Comparison of ENCODE assay signal across 8 cellular contexts in genomic region chr2:28391564-28392296, GRCh38. TPM values are rescaled to one million over a fixed set of nuclear protein-coding genes. Genes with fewer than 3 reads are reported as not detected.
DNase-seq lines count a peak whose midpoint lies in the region; ATAC-seq, FAIRE-seq and TF ChIP-seq lines count a peak whose summit lies in the region.

No MANE protein-coding gene starts in this region.

- no peak for FAIRE-seq in frontal cortex (lab: Jason Lieb, UNC)

- H3K27me3 ChIP-seq in HUES6 (ENCODE audit: control insufficient read depth, insufficient read depth, low read length) (peaks cover 69% of the 10 kb centered on the region), RWPE2 (ENCODE audit: insufficient read depth, poor library complexity, severe bottlenecking) (no peaks in the 10 kb centered on the region), neutrophil (peaks cover 14% of the 10 kb centered on the region)

- H3K27ac ChIP-seq in HUES6 (ENCODE audit: low read depth, low read length): peak overlapping the region; percentile 86; the same call in 1 of the 2 replicates
- H3K27ac ChIP-seq in RWPE2 (ENCODE audit: poor library complexity, severe bottlenecking): peak overlapping the region; percentile 94
- peak overlapping the region; percentile 100 for H3K27ac ChIP-seq in neutrophil
- H3K27ac ChIP-seq in urinary bladder (ENCODE audit: low read depth): peak overlapping the region; percentile 97

- under 1% methylated on average over 70 of the region's 70 CpGs for WGBS in urinary bladder

- peak; percentile 32 for DNase-seq in DMS53 treated with DMSO at 0.1 percent for 48 hours (lab: John Stamatoyannopoulos, UW; ENCODE audit: unreplicated experiment)
- peak; percentile 88 for DNase-seq in RWPE2 (ENCODE audit: low spot score)
- peak; percentile 35 for DNase-seq in activated gamma-delta T cell treated with anti-CD3 and anti-CD28 coated beads, Interleukin-2, amount 50 U/mL, for 16 hours (ENCODE audit: low read depth)
- peak; percentile 49 to 61 for DNase-seq in frontal cortex (ENCODE audit: low spot score in 2 of 2)

- no peaks in the 10 kb centered on the region for H3K36me3 ChIP-seq in HUES6 (ENCODE audit: control insufficient read depth, insufficient read depth, low read length)
- H3K36me3 ChIP-seq in RWPE2 (ENCODE audit: low read depth): peaks cover 26% of the 10 kb centered on the region
- H3K36me3 ChIP-seq in neutrophil: peaks cover 3% of the 10 kb centered on the region
- no peaks in the 10 kb centered on the region for H3K36me3 ChIP-seq in urinary bladder (ENCODE audit: insufficient read depth)

- H3K9me3 ChIP-seq in HUES6 (ENCODE audit: control insufficient read depth, insufficient read depth, low read depth, low read length) (no peaks in the 10 kb centered on the region), RWPE2 (ENCODE audit: severe bottlenecking) (no peaks in the 10 kb centered on the region), neutrophil (no peaks in the 10 kb centered on the region)

- H3K4me3 ChIP-seq in HUES6 (ENCODE audit: low read depth, low read length) (peak overlapping the region; percentile 64), RWPE2 (ENCODE audit: severe bottlenecking) (peak overlapping the region; percentile 83), neutrophil (ENCODE audit: low read depth in 1 of 2, low read length in 1 of 2) (peak overlapping the region; percentile 88 to 89), urinary bladder (ENCODE audit: low read depth, low read length) (peak overlapping the region; percentile 98)

- H3K4me1 ChIP-seq in HUES6 (ENCODE audit: control insufficient read depth, insufficient read depth, low read length) (peaks cover 28% of the 10 kb centered on the region), RWPE2 (ENCODE audit: insufficient read depth, poor library complexity, severe bottlenecking) (peaks cover 23% of the 10 kb centered on the region), neutrophil (ENCODE audit: control insufficient read depth in 1 of 2, insufficient read depth in 1 of 2, low read depth in 1 of 2, low read length in 1 of 2) (peaks cover 16 to 21% of the 10 kb centered on the region in 2 experiments), urinary bladder (ENCODE audit: insufficient read depth) (no peaks in the 10 kb centered on the region)

- ATAC-seq in GM21528 (IDR thresholded peaks at IDR 0.05; ENCODE audit: low FRiP score, unreplicated experiment): peak; percentile 36
- ATAC-seq in RWPE2 (ENCODE audit: low read depth): peak; percentile 23

- TF ChIP-seq CTCF in RWPE2 (IDR thresholded peaks at IDR 0.05; ENCODE audit: poor library complexity, severe bottlenecking) (peak; percentile 51), neutrophil (IDR thresholded peaks at IDR 0.05) (no peak)

- peak overlapping the region; percentile 78 for H3K9ac ChIP-seq in HUES6 (ENCODE audit: low read length)

RNA-seq across cellular contexts. Expression of gene FOSL2, which starts 0.9 kb away (rescaled TPM):
- total RNA-seq in frontal cortex (20.0 TPM), urinary bladder (40.9 TPM)
- polyA plus RNA-seq in urinary bladder: 112 TPM

Comparison
In these comparisons a context has a peak if more than half of its experiments do, and no peak if none do; other contexts are left out.
1. Peak in every context shown above with its lines: DNase-seq, ATAC-seq, H3K4me3 ChIP-seq and H3K27ac ChIP-seq.
2. DNase-seq: peak in every context shown above with its lines; median percentile 88 in RWPE2; 55 in frontal cortex; 35 in activated gamma-delta T cell treated with anti-CD3 and anti-CD28 coated beads, Interleukin-2, amount 50 U/mL, for 16 hours; 32 in DMS53 treated with DMSO at 0.1 percent for 48 hours.